In genomic region chr7:99324966-99325596, GRCh38 we compare ENCODE assay signal across 8 cellular contexts. TPM values are rescaled to one million over a fixed set of nuclear protein-coding genes. Genes with fewer than 3 reads are reported as not detected.
DNase-seq lines count a peak whose midpoint lies in the region; ATAC-seq and TF ChIP-seq lines count a peak whose summit lies in the region.

No MANE protein-coding gene starts in this region.

- in situ Hi-C loops in astrocyte of the spinal cord (cut with HindIII; ENCODE audit: low sequenced_read_pairs) (no loop called here), transverse colon (cut with MboI; ENCODE audit: low pct_ligation_motif_present in 1 of 4, low pct_unique_long_range_greater_than_20kb in 1 of 4, low sequenced_read_pairs in 3 of 4) (loop anchor here in 1 of 4 donors (25.0 kb wide), 1 partner anchor 163 kb away; no protein-coding TSS in a partner anchor)

- DNase-seq in astrocyte of the spinal cord (ENCODE audit: low read depth, low spot score) (no peak), right lobe of liver (no peak), transverse colon (no peak), Kasumi-1 (lab: John Stamatoyannopoulos, UW) (no peak)
- no peak for DNase-seq in stimulated activated CD4-positive, alpha-beta T cell treated with anti-CD3 and anti-CD28 coated beads, Interleukin-2, amount 100 ng/mL, for 48 hours

- TF ChIP-seq POLR2A in right lobe of liver (IDR thresholded peaks at IDR 0.05) (no peak), transverse colon (IDR thresholded peaks at IDR 0.05) (no peak)

- H3K4me3 ChIP-seq in astrocyte of the spinal cord (ENCODE audit: low read depth, low read length) (peak overlapping the region; percentile 99), right lobe of liver (peak overlapping the region; percentile 68 to 100 (median 96)), transverse colon (peak overlapping the region; percentile 87 to 98 (median 91))

- H3K9me3 ChIP-seq in right lobe of liver (no peaks in the 10 kb centered on the region), transverse colon (no peaks in the 10 kb centered on the region)

- 46% methylated on average over 9 of the region's 15 CpGs for WGBS in right lobe of liver (ENCODE audit: insufficient coverage, low coverage, low lambda C conversion rate, missing lambda C conversion rate)
- 7 to 27% methylated on average over 2 to 15 of the region's 15 CpGs for WGBS in transverse colon (ENCODE audit: low coverage in 1 of 2), 2 donors

- no peaks in the 10 kb centered on the region for H3K27me3 ChIP-seq in right lobe of liver
- H3K27me3 ChIP-seq in transverse colon = no peaks in the 10 kb centered on the region

- intact Hi-C loops in right lobe of liver (cut with DNase I) (no loop called here), transverse colon (cut with DNase I; ENCODE audit: low total_unique reads) (loop anchor here (5.0 kb wide), 1 partner anchor 1143 kb away; no protein-coding TSS in a partner anchor)

- peak; percentile 4 for ATAC-seq in GM19023 (IDR thresholded peaks at IDR 0.05; ENCODE audit: unreplicated experiment)
- ATAC-seq in HG03280 (IDR thresholded peaks at IDR 0.05; ENCODE audit: unreplicated experiment) = peak; percentile 14
- ATAC-seq in right lobe of liver = peak in 3 of 4 donors; percentile 2 to 6 (median 4)
- no peak for ATAC-seq in GM19351 (IDR thresholded peaks at IDR 0.05; ENCODE audit: unreplicated experiment)

- peak overlapping the region; percentile 32 to 80 (median 59) for H3K27ac ChIP-seq in right lobe of liver
- peak overlapping the region; percentile 93 to 96 (median 94) for H3K27ac ChIP-seq in transverse colon

- TF ChIP-seq CTCF in astrocyte of the spinal cord (IDR thresholded peaks at IDR 0.05; ENCODE audit: low read depth, low read length) (no peak), right lobe of liver (IDR thresholded peaks at IDR 0.05) (no peak), transverse colon (IDR thresholded peaks at IDR 0.05) (no peak)

- TF ChIP-seq EP300 in transverse colon (IDR thresholded peaks at IDR 0.05; ENCODE audit: low read depth) = no peak

- H3K4me1 ChIP-seq in right lobe of liver (peaks cover 0 to 15% (median 2%) of the 10 kb centered on the region in 4 donors), transverse colon (peaks cover 20 to 45% (median 41%) of the 10 kb centered on the region in 4 donors)

- H3K36me3 ChIP-seq in right lobe of liver = no peaks in the 10 kb centered on the region
- H3K36me3 ChIP-seq in transverse colon = no peaks in the 10 kb centered on the region

RNA-seq across cellular contexts. Expression of gene ARPC1A, which starts 0.6 kb away (rescaled TPM):
- total RNA-seq in right lobe of liver (10 to 100 TPM; 50.0 to 78.0 (median 63.4) TPM), transverse colon (100 to 1,000 TPM; 104 to 186 (median 147) TPM)

RNA-seq across cellular contexts. Expression of gene ARPC1B, which starts 49.4 kb away (rescaled TPM):
- total RNA-seq in right lobe of liver = 100 to 1,000 TPM in 2 of 6 experiments, 10 to 100 TPM in 4; 24.4 to 197 (median 52.7) TPM
- 100 to 1,000 TPM; 138 to 346 (median 186) TPM for total RNA-seq in transverse colon

RNA-seq across cellular contexts. Expression of gene MYH16, which starts 52.4 kb away (rescaled TPM):
- not detected for total RNA-seq in right lobe of liver
- total RNA-seq in transverse colon = not detected
